ENCODE assay signal across 15 cellular contexts in the genomic region with DNA sequence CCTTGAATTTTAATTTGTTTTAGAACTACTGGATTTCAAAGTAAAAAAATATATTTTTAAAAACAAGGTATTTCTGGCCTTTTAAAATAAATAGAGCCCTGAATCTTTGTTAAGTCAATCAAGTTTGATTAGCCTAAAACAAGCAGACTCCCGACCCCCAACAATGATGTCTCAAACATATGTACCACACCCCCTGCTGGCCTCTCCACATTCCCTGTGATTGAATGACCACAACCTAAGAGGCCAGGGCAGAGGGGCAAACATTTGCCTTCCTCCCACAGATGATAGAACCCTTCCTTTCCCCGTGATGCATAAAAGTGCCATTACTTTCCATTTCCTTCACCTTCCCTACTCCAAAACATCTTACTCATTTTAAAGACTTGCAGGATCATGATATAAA.
A peak's percentile ranks its signal among the peaks of the same experiment; 100 is the strongest.
DNase-seq lines count a peak whose midpoint lies in the region; ATAC-seq and TF ChIP-seq lines count a peak whose summit lies in the region.
"Had no signal": no experiment of that assay in that cellular context is flagged by ENCODE, and none has a peak within 500 bp of the region (broad histone marks: within the 10 kb centered on the region; RNA-seq: fewer than 3 reads in every experiment).

No MANE protein-coding gene starts in this region.

- no peak overlapping the region for H3K4me2 ChIP-seq in mesendoderm (ENCODE audit: low read length)

- DNase-seq in ELF-1 (ENCODE audit: low read depth, low spot score) = peak; percentile 26
- peak; percentile 5 for DNase-seq in NCI-H69 (lab: John Stamatoyannopoulos, UW)
- peak; percentile 34 for DNase-seq in dermis blood vessel endothelial cell
- DNase-seq in mesendoderm = peak; percentile 73
- no peak for DNase-seq in retina
- DNase-seq in erythroblast (lab: John Stamatoyannopoulos, UW) = no peak
- no peak for DNase-seq in NAMALWA (ENCODE audit: low spot score)
- DNase-seq: activated CD4-positive, alpha-beta T cell treated with anti-CD3 and anti-CD28 coated beads, Interleukin-2, amount 10 ng/mL, durations not matched to agents 7 days and 5 days; effector CD8-positive, alpha-beta T cell; hippocampal formation; KBM-7; mammary epithelial cell; NCI-H2081; thyroid gland had no signal

- H3K79me1 ChIP-seq in mesendoderm (ENCODE audit: low read length) = no peaks in the 10 kb centered on the region

- H3K56ac ChIP-seq in mesendoderm (ENCODE audit: low read length) = no peak overlapping the region

- H2AK5ac ChIP-seq in mesendoderm (ENCODE audit: low read length) = no peak overlapping the region

- H3K4me1 ChIP-seq in mesendoderm (ENCODE audit: control insufficient read depth, low read depth, low read length) = no peaks in the 10 kb centered on the region
- H3K4me1 ChIP-seq: thyroid gland had no signal

- no CpG with 5 or more reads among the region's 2 CpGs for WGBS in mesendoderm (ENCODE audit: extremely low coverage, insufficient coverage, low lambda C conversion rate)

- no peak overlapping the region for H3K4me3 ChIP-seq in mesendoderm (ENCODE audit: low read length)
- H3K4me3 ChIP-seq: thyroid gland had no signal

- no peak overlapping the region for H4K5ac ChIP-seq in mesendoderm (ENCODE audit: low read length)

- no peak overlapping the region for H3K18ac ChIP-seq in mesendoderm (ENCODE audit: low read length)

- H2BK120ac ChIP-seq in mesendoderm (ENCODE audit: low read depth, low read length) = no peak overlapping the region

- ATAC-seq in HG03378 (IDR thresholded peaks at IDR 0.05; ENCODE audit: unreplicated experiment) = no peak

- no peaks in the 10 kb centered on the region for H3K79me2 ChIP-seq in mesendoderm (ENCODE audit: control insufficient read depth, insufficient read depth, low read length)

- no peak for TF ChIP-seq POLR2A in erythroblast (IDR thresholded peaks at IDR 0.05; ENCODE audit: low read length)

- no peak overlapping the region for H3K27ac ChIP-seq in mesendoderm (ENCODE audit: low read depth, low read length)
- H3K27ac ChIP-seq: thyroid gland had no signal

- no peaks in the 10 kb centered on the region for H3K27me3 ChIP-seq in mesendoderm (ENCODE audit: insufficient read depth, low read length, poor library complexity)
- H3K27me3 ChIP-seq: thyroid gland had no signal

- no peak overlapping the region for H2BK5ac ChIP-seq in mesendoderm (ENCODE audit: low read length)

- no peak overlapping the region for H4K8ac ChIP-seq in mesendoderm (ENCODE audit: low read depth, low read length)

- no peak overlapping the region for H2BK15ac ChIP-seq in mesendoderm (replicated peaks; ENCODE audit: low read depth)

- no peaks in the 10 kb centered on the region for H3K36me3 ChIP-seq in mesendoderm (ENCODE audit: control insufficient read depth, insufficient read depth, low read length)
- H3K36me3 ChIP-seq: thyroid gland had no signal

- no peak overlapping the region for H3K9ac ChIP-seq in mesendoderm (ENCODE audit: low read length)

- H3K4ac ChIP-seq in mesendoderm (ENCODE audit: low read depth, low read length) = no peak overlapping the region

- H3K23ac ChIP-seq in mesendoderm (ENCODE audit: low read length) = no peak overlapping the region

Comparison
In these comparisons a context has a peak if more than half of its experiments do, and no peak if none do; other contexts are left out.
1. DNase-seq: peak in ELF-1 (single experiment), NCI-H69 (single experiment), dermis blood vessel endothelial cell (single experiment) and mesendoderm (single experiment); none in retina (single experiment), erythroblast (0 of 2) and NAMALWA (single experiment).